17 cellular contexts compared by ENCODE assay signal in the genomic region with DNA sequence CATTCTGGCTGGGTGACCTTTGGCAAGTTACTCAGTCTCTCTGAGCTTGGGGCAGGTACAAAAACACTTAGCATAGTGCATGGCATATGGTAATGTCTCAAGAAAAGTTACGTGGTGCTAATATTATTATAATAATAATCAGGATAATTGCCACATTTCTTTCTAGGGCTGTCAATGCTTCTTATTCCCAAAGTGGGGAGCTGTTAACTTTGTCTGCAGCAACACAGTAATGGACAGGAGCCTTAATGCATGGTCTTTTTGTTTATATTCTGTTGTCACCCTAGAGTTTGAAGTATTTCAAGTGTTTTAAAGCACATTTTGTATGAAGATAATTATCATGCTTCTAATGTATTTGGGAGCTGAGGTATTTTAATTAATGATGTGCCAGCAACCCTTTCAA.
DNase-seq lines count a peak whose midpoint lies in the region; ATAC-seq and TF ChIP-seq lines count a peak whose summit lies in the region.
"Had no signal": no experiment of that assay in that cellular context is flagged by ENCODE, and none has a peak within 500 bp of the region (broad histone marks: within the 10 kb centered on the region; RNA-seq: fewer than 3 reads in every experiment).

No MANE protein-coding gene starts in this region.

- H3K36me3 ChIP-seq in heart right ventricle (no peaks in the 10 kb centered on the region), upper lobe of right lung (no peaks in the 10 kb centered on the region), mucosa of descending colon (ENCODE audit: low read depth) (no peaks in the 10 kb centered on the region), A673 (ENCODE audit: insufficient read depth, low read length, poor library complexity, severe bottlenecking) (no peaks in the 10 kb centered on the region)
- H3K36me3 ChIP-seq: adrenal gland had no signal

- H3K4me3 ChIP-seq in heart right ventricle (no peak overlapping the region), foreskin fibroblast (ENCODE audit: low read depth in 1 of 2, low read length in 2 of 2) (no peak overlapping the region), upper lobe of right lung (no peak overlapping the region), mucosa of descending colon (no peak overlapping the region), A673 (ENCODE audit: low read depth, low read length, poor library complexity, severe bottlenecking) (no peak overlapping the region)
- H3K4me3 ChIP-seq: adrenal gland had no signal

- 48 to 59% methylated on average over 1 of the region's 1 CpG for WGBS in heart right ventricle, 2 donors

- H3K9me3 ChIP-seq in heart right ventricle: no peaks in the 10 kb centered on the region
- no peaks in the 10 kb centered on the region for H3K9me3 ChIP-seq in upper lobe of right lung
- H3K9me3 ChIP-seq in mucosa of descending colon: no peaks in the 10 kb centered on the region
- H3K9me3 ChIP-seq in A673 (ENCODE audit: low read depth, low read length, poor library complexity, severe bottlenecking): no peaks in the 10 kb centered on the region
- H3K9me3 ChIP-seq: adrenal gland had no signal

- no peak for ATAC-seq in heart right ventricle
- ATAC-seq in left ventricle myocardium superior: no peak
- no peak for ATAC-seq in upper lobe of right lung
- ATAC-seq in mucosa of descending colon: no peak

- no peaks in the 10 kb centered on the region for H3K27me3 ChIP-seq in heart right ventricle
- H3K27me3 ChIP-seq in upper lobe of right lung: no peaks in the 10 kb centered on the region
- no peaks in the 10 kb centered on the region for H3K27me3 ChIP-seq in A673 (replicated peaks; ENCODE audit: insufficient read depth, low read depth, low read length, poor library complexity)
- H3K27me3 ChIP-seq: adrenal gland had no signal

- DNase-seq in heart right ventricle: no peak
- DNase-seq in left ventricle myocardium superior: no peak
- DNase-seq in SK-MEL-5 (ENCODE audit: low read depth, low spot score): peak; percentile 13
- peak in 1 of 2 donors; percentile 19 for DNase-seq in foreskin fibroblast
- no peak for DNase-seq in upper lobe of right lung
- DNase-seq in mucosa of descending colon: no peak
- no peak for DNase-seq in A673 (ENCODE audit: low spot score)
- DNase-seq in activated effector memory CD4-positive, alpha-beta T cell treated with anti-CD3 and anti-CD28 coated beads, Interleukin-2, amount 50 U/mL, for 16 hours: no peak
- DNase-seq: activated CD4-positive, alpha-beta T cell treated with anti-CD3 and anti-CD28 coated beads, Interleukin-2, amount 50 U/mL, for 1 hour; activated T-cell treated with anti-CD3 and anti-CD28 coated beads, Interleukin-2, amount 50 U/mL, for 72 hours; adrenal gland; HCEC 1CT; MV-4-11; NCI-H510A treated with DMSO at 0.1 percent for 48 hours; substantia nigra had no signal

- no peak overlapping the region for H3K27ac ChIP-seq in heart right ventricle
- H3K27ac ChIP-seq in upper lobe of right lung: no peak overlapping the region
- no peak overlapping the region for H3K27ac ChIP-seq in A673 (ENCODE audit: low read depth, low read length, poor library complexity, severe bottlenecking)
- H3K27ac ChIP-seq: adrenal gland, parathyroid adenoma, RWPE1 had no signal

- TF ChIP-seq CTCF in heart right ventricle (IDR thresholded peaks at IDR 0.05): peak in 5 of 9 donors; percentile 14 to 34 (median 24)
- peak; percentile 5 for TF ChIP-seq CTCF in foreskin fibroblast (IDR thresholded peaks at IDR 0.05; ENCODE audit: low read depth, low read length)
- TF ChIP-seq CTCF in upper lobe of right lung (IDR thresholded peaks at IDR 0.05): peak; percentile 15
- TF ChIP-seq CTCF in mucosa of descending colon (IDR thresholded peaks at IDR 0.05): no peak
- no peak for TF ChIP-seq CTCF in A673 (conservative IDR thresholded peaks at IDR 0.05; ENCODE audit: low read depth, low read length)

- no TSS peak for BruUV-seq in A673 (replicated peaks; lab: Mats Ljungman, UMichigan)

- intact Hi-C loops in heart right ventricle (cut with DNase I): no loop called here
- intact Hi-C loops in left ventricle myocardium superior (cut with micrococcal nuclease): no loop called here
- intact Hi-C loops in upper lobe of right lung (cut with DNase I): no loop called here
- intact Hi-C loops in mucosa of descending colon (cut with DNase I, micrococcal nuclease): no loop called here
- intact Hi-C loops in A673 (cut with micrococcal nuclease; ENCODE audit: unreplicated experiment): no loop called here

- CTCF ChIA-PET in A673 (lab: Charles Lee): no interaction called here

- in situ Hi-C loops in SK-MEL-5 (cut with HindIII; ENCODE audit: low pct_unique_long_range_greater_than_20kb, low sequenced_read_pairs): no loop called here

- POLR2A ChIA-PET in A673 (lab: Charles Lee; ENCODE audit: low non-redundant PET): no interaction called here

- peaks cover 0 to 11% (median 0%) of the 10 kb centered on the region in 9 donors for H3K4me1 ChIP-seq in heart right ventricle
- no peaks in the 10 kb centered on the region for H3K4me1 ChIP-seq in upper lobe of right lung
- no peaks in the 10 kb centered on the region for H3K4me1 ChIP-seq in mucosa of descending colon (ENCODE audit: low read depth)
- no peaks in the 10 kb centered on the region for H3K4me1 ChIP-seq in A673 (ENCODE audit: insufficient read depth, low read length, poor library complexity, severe bottlenecking)
- H3K4me1 ChIP-seq: adrenal gland, parathyroid adenoma had no signal

Comparison
In these comparisons a context has a peak if more than half of its experiments do, and no peak if none do; other contexts are left out.
1. CTCF ChIP-seq: peak in heart right ventricle (5 of 9), foreskin fibroblast (single experiment) and upper lobe of right lung (single experiment); none in mucosa of descending colon (single experiment) and A673 (single experiment).